Comparison of ENCODE assay signal across 1 cellular context in the genomic region with DNA sequence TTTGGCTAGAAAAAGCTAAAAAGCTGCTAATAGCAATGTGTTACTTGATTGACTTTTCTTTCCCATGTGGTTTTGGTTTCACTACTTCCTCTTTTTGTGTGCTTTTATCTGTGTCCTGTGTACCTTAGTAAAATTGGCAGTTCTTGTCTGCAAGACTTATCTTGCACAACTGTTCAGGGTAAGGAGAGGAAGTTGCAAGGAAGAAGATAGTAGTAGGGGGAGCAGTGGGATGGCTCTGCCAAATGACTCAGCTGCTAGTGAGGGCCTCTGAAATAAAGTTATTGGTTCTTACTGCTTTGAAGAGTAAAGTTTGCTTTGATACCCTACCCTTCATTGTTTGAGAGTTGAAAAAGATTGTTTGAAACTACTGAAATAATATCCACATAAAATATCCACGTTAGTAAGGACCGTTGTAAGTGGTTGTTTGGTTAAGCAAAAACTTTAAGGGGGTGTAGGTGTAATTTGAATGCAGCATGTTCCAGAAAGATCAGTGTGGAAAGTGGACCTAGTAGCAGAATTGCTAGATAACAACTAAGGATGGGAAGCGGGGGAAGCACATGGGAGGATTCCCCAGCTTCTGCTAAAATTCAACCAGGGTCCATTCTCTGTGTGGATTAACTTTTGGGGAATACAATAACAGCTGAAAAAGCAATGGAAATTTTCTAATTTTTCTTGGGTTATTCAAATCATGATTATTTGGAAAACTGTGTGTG.
TF ChIP-seq lines count a peak whose summit lies in the region.

No MANE protein-coding gene starts in this region.

TF ChIP-seq in H1, 55 proteins besides CTCF, POLR2A, EP300 and RAD21:
- no peak for TF ChIP-seq SP1 (IDR thresholded peaks at IDR 0.05; ENCODE audit: low read depth, low read length)
- TF ChIP-seq, protein P1, sequence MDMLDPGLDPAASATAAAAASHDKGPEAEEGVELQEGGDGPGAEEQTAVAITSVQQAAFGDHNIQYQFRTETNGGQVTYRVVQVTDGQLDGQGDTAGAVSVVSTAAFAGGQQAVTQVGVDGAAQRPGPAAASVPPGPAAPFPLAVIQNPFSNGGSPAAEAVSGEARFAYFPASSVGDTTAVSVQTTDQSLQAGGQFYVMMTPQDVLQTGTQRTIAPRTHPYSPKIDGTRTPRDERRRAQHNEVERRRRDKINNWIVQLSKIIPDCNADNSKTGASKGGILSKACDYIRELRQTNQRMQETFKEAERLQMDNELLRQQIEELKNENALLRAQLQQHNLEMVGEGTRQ (IDR thresholded peaks at IDR 0.05; ENCODE audit: low read length) = no peak
- no peak for TF ChIP-seq SP4 (IDR thresholded peaks at IDR 0.05; ENCODE audit: low read length)
- TF ChIP-seq MAFK (IDR thresholded peaks at IDR 0.05; ENCODE audit: low read depth, low read length) = no peak
- no peak for TF ChIP-seq ZNF274 (IDR thresholded peaks at IDR 0.05; ENCODE audit: borderline replicate concordance, extremely low read depth, low read length)
- TF ChIP-seq FOSL1 (IDR thresholded peaks at IDR 0.05; ENCODE audit: insufficient read depth, low read depth, low read length) = no peak
- TF ChIP-seq ASH2L (IDR thresholded peaks at IDR 0.05; ENCODE audit: low read length) = no peak
- TF ChIP-seq TAF1 (IDR thresholded peaks at IDR 0.05; ENCODE audit: low read depth, low read length) = no peak
- TF ChIP-seq SAP30 (IDR thresholded peaks at IDR 0.05; ENCODE audit: insufficient read depth, insufficient replicate concordance, low read length) = no peak
- TF ChIP-seq SUZ12 (IDR thresholded peaks at IDR 0.05; ENCODE audit: low read length) = no peak
- no peak for TF ChIP-seq SIN3A (conservative IDR thresholded peaks at IDR 0.05 in 1 of 2, IDR thresholded peaks at IDR 0.05 in 1 of 2; ENCODE audit: low read depth in 1 of 2, low read length in 2 of 2)
- no peak for TF ChIP-seq RFX5 (IDR thresholded peaks at IDR 0.05; ENCODE audit: borderline replicate concordance, low read depth, low read length)
- TF ChIP-seq CBX8 (IDR thresholded peaks at IDR 0.05; ENCODE audit: borderline replicate concordance, low read depth, low read length) = no peak
- TF ChIP-seq HDAC6 (IDR thresholded peaks at IDR 0.05; ENCODE audit: low read depth, low read length) = no peak
- TF ChIP-seq BCL11A (IDR thresholded peaks at IDR 0.05; ENCODE audit: low read depth in 2 of 2, low read length in 2 of 2) = no peak
- TF ChIP-seq, protein P2, sequence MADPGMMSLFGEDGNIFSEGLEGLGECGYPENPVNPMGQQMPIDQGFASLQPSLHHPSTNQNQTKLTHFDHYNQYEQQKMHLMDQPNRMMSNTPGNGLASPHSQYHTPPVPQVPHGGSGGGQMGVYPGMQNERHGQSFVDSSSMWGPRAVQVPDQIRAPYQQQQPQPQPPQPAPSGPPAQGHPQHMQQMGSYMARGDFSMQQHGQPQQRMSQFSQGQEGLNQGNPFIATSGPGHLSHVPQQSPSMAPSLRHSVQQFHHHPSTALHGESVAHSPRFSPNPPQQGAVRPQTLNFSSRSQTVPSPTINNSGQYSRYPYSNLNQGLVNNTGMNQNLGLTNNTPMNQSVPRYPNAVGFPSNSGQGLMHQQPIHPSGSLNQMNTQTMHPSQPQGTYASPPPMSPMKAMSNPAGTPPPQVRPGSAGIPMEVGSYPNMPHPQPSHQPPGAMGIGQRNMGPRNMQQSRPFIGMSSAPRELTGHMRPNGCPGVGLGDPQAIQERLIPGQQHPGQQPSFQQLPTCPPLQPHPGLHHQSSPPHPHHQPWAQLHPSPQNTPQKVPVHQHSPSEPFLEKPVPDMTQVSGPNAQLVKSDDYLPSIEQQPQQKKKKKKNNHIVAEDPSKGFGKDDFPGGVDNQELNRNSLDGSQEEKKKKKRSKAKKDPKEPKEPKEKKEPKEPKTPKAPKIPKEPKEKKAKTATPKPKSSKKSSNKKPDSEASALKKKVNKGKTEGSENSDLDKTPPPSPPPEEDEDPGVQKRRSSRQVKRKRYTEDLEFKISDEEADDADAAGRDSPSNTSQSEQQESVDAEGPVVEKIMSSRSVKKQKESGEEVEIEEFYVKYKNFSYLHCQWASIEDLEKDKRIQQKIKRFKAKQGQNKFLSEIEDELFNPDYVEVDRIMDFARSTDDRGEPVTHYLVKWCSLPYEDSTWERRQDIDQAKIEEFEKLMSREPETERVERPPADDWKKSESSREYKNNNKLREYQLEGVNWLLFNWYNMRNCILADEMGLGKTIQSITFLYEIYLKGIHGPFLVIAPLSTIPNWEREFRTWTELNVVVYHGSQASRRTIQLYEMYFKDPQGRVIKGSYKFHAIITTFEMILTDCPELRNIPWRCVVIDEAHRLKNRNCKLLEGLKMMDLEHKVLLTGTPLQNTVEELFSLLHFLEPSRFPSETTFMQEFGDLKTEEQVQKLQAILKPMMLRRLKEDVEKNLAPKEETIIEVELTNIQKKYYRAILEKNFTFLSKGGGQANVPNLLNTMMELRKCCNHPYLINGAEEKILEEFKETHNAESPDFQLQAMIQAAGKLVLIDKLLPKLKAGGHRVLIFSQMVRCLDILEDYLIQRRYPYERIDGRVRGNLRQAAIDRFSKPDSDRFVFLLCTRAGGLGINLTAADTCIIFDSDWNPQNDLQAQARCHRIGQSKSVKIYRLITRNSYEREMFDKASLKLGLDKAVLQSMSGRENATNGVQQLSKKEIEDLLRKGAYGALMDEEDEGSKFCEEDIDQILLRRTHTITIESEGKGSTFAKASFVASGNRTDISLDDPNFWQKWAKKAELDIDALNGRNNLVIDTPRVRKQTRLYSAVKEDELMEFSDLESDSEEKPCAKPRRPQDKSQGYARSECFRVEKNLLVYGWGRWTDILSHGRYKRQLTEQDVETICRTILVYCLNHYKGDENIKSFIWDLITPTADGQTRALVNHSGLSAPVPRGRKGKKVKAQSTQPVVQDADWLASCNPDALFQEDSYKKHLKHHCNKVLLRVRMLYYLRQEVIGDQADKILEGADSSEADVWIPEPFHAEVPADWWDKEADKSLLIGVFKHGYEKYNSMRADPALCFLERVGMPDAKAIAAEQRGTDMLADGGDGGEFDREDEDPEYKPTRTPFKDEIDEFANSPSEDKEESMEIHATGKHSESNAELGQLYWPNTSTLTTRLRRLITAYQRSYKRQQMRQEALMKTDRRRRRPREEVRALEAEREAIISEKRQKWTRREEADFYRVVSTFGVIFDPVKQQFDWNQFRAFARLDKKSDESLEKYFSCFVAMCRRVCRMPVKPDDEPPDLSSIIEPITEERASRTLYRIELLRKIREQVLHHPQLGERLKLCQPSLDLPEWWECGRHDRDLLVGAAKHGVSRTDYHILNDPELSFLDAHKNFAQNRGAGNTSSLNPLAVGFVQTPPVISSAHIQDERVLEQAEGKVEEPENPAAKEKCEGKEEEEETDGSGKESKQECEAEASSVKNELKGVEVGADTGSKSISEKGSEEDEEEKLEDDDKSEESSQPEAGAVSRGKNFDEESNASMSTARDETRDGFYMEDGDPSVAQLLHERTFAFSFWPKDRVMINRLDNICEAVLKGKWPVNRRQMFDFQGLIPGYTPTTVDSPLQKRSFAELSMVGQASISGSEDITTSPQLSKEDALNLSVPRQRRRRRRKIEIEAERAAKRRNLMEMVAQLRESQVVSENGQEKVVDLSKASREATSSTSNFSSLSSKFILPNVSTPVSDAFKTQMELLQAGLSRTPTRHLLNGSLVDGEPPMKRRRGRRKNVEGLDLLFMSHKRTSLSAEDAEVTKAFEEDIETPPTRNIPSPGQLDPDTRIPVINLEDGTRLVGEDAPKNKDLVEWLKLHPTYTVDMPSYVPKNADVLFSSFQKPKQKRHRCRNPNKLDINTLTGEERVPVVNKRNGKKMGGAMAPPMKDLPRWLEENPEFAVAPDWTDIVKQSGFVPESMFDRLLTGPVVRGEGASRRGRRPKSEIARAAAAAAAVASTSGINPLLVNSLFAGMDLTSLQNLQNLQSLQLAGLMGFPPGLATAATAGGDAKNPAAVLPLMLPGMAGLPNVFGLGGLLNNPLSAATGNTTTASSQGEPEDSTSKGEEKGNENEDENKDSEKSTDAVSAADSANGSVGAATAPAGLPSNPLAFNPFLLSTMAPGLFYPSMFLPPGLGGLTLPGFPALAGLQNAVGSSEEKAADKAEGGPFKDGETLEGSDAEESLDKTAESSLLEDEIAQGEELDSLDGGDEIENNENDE (IDR thresholded peaks at IDR 0.05; ENCODE audit: insufficient replicate concordance, low read length) = no peak
- TF ChIP-seq, protein P3, sequence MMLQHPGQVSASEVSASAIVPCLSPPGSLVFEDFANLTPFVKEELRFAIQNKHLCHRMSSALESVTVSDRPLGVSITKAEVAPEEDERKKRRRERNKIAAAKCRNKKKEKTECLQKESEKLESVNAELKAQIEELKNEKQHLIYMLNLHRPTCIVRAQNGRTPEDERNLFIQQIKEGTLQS (IDR thresholded peaks at IDR 0.05; ENCODE audit: insufficient read depth, low read depth, low read length) = no peak
- TF ChIP-seq CTBP2 (IDR thresholded peaks at IDR 0.05; ENCODE audit: borderline replicate concordance, insufficient read depth, insufficient read length, low read length) = no peak
- no peak for TF ChIP-seq RNF2 (IDR thresholded peaks at IDR 0.05; ENCODE audit: borderline replicate concordance, low read depth, low read length, missing control alignments, poor library complexity, severe bottlenecking)
- TF ChIP-seq KDM4A (IDR thresholded peaks at IDR 0.05; ENCODE audit: low read depth, low read length, severe bottlenecking) = no peak
